Comparison of ENCODE assay signal across 2 cellular contexts in genomic region chr6:116536216-116536621, GRCh38.
A peak's percentile ranks its signal among the peaks of the same experiment; 100 is the strongest.
TF ChIP-seq lines count a peak whose summit lies in the region.

No MANE protein-coding gene starts in this region.

TF ChIP-seq in SK-N-SH, 30 proteins besides CTCF, POLR2A, EP300 and RAD21:
- TF ChIP-seq FOXM1 (IDR thresholded peaks at IDR 0.05; ENCODE audit: low read depth) (no peak), ZBTB33 (IDR thresholded peaks at IDR 0.05; ENCODE audit: borderline replicate concordance, low read depth) (no peak), SMC3 (IDR thresholded peaks at IDR 0.05; ENCODE audit: low read depth, low read length) (peak; percentile 65), RFX5 (IDR thresholded peaks at IDR 0.05; ENCODE audit: low read length) (0 out of 2 replicates have a peak, but pooled peaks have one; percentile 7)

TF ChIP-seq in endothelial cell of umbilical vein, 7 proteins besides CTCF, POLR2A, EP300 and RAD21:
- no peak for TF ChIP-seq EZH2 (IDR thresholded peaks at IDR 0.05; ENCODE audit: borderline replicate concordance, low read depth, low read length, severe bottlenecking)
- no peak for TF ChIP-seq MYC (IDR thresholded peaks at IDR 0.05; ENCODE audit: low read depth, low read length)
- no peak for TF ChIP-seq GATA2 (IDR thresholded peaks at IDR 0.05; ENCODE audit: insufficient read depth, insufficient read length, low read depth, low read length)
- no peak for TF ChIP-seq POLR2AphosphoS5 (IDR thresholded peaks at IDR 0.05; ENCODE audit: insufficient read depth, low read depth, low read length)
